In genomic region chr18:43396266-43396665, GRCh38 we compare ENCODE assay signal across 9 cellular contexts.
DNase-seq lines count a peak whose midpoint lies in the region; ATAC-seq and TF ChIP-seq lines count a peak whose summit lies in the region.
"Had no signal": no experiment of that assay in that cellular context is flagged by ENCODE, and none has a peak within 500 bp of the region (broad histone marks: within the 10 kb centered on the region; RNA-seq: fewer than 3 reads in every experiment).

No MANE protein-coding gene starts in this region.

- no peaks in the 10 kb centered on the region; the same call in 2 of the 3 replicates for H3K36me3 Mint-ChIP-seq in GM23338 (ENCODE audit: low read depth)

- DNase-seq in GM23338 (ENCODE audit: low spot score): peak; percentile 52
- peak; percentile 42 for DNase-seq in NCI-H2196 (lab: John Stamatoyannopoulos, UW; ENCODE audit: unreplicated experiment)
- DNase-seq in cerebellar cortex (ENCODE audit: low spot score): peak; percentile 82
- no peak for DNase-seq in osteoblast (ENCODE audit: insufficient read length, low spot score, missing footprints)
- DNase-seq in effector CD4-positive, alpha-beta T cell: no peak
- DNase-seq in NCI-H187 (lab: John Stamatoyannopoulos, UW): no peak
- DNase-seq in coronary artery (ENCODE audit: low spot score): no peak
- DNase-seq: Right ventricle myocardium superior had no signal

- H3K9me2 ChIP-seq in GM23338 (ENCODE audit: insufficient read depth): peaks cover 6% of the 10 kb centered on the region; the same call in 1 of the 2 replicates

- H3K9me3 ChIP-seq in osteoblast (ENCODE audit: low read depth, low read length): no peaks in the 10 kb centered on the region

- H3K4me3 ChIP-seq in GM23338: no peak overlapping the region
- H3K4me3 ChIP-seq in osteoblast (ENCODE audit: insufficient read depth, low read length): no peak overlapping the region
- no peak overlapping the region for H3K4me3 ChIP-seq in coronary artery

- TF ChIP-seq CTCF in GM23338 (conservative IDR thresholded peaks at IDR 0.05; ENCODE audit: low read depth in 2 of 2): peak; percentile 59 to 79
- peak; percentile 46 for TF ChIP-seq CTCF in osteoblast (IDR thresholded peaks at IDR 0.05; ENCODE audit: extremely low read depth, low read depth, low read length)
- TF ChIP-seq CTCF in coronary artery (IDR thresholded peaks at IDR 0.05): no peak

- no peaks in the 10 kb centered on the region for H3K9me3 Mint-ChIP-seq in GM23338

- no peaks in the 10 kb centered on the region for H3K27me3 Mint-ChIP-seq in GM23338 (ENCODE audit: insufficient read depth, low read depth, poor library complexity)

- no peak overlapping the region for H3K27ac Mint-ChIP-seq in GM23338

- H3K27ac ChIP-seq in GM23338 (ENCODE audit: low read depth) (no peak overlapping the region), osteoblast (ENCODE audit: low read depth, low read length) (no peak overlapping the region), coronary artery (no peak overlapping the region)

- H3K4me1 ChIP-seq in GM23338 (ENCODE audit: insufficient read depth) (no peaks in the 10 kb centered on the region), osteoblast (ENCODE audit: insufficient read depth, low read length) (no peaks in the 10 kb centered on the region)

- H3K4me1 Mint-ChIP-seq in GM23338: peaks cover 5% of the 10 kb centered on the region

- ATAC-seq in GM23338: peak; percentile 33; the same call in 1 of the 3 replicates
- no peak for ATAC-seq in HG02840 (IDR thresholded peaks at IDR 0.05; ENCODE audit: low FRiP score, unreplicated experiment)

- H4K20me1 ChIP-seq in GM23338 (replicated peaks; ENCODE audit: insufficient read depth): no peaks in the 10 kb centered on the region
- H4K20me1 ChIP-seq in osteoblast (ENCODE audit: insufficient read depth, low read length): no peaks in the 10 kb centered on the region

- no peak overlapping the region for H3K4me3 Mint-ChIP-seq in GM23338

- H2AFZ ChIP-seq in GM23338: no peak overlapping the region
- H2AFZ ChIP-seq in osteoblast (ENCODE audit: low read length): no peak overlapping the region

- H3K36me3 ChIP-seq in GM23338 (ENCODE audit: insufficient read depth) (no peaks in the 10 kb centered on the region), osteoblast (ENCODE audit: insufficient read depth, low read length) (no peaks in the 10 kb centered on the region)

- H3K4me2 ChIP-seq in GM23338 (no peak overlapping the region), osteoblast (ENCODE audit: insufficient read depth, low read length) (no peak overlapping the region)

- H3K79me2 ChIP-seq in GM23338 (replicated peaks; ENCODE audit: insufficient read depth) (no peaks in the 10 kb centered on the region), osteoblast (ENCODE audit: insufficient read depth, low read length) (no peaks in the 10 kb centered on the region)

- H3K27me3 ChIP-seq in GM23338 (ENCODE audit: insufficient read depth) (no peaks in the 10 kb centered on the region), osteoblast (ENCODE audit: insufficient read depth, low read length) (no peaks in the 10 kb centered on the region)

- no peaks in the 10 kb centered on the region for H3F3A ChIP-seq in GM23338 (replicated peaks; ENCODE audit: low read depth)

TF ChIP-seq in GM23338, 12 proteins besides CTCF, POLR2A, EP300 and RAD21 (continues in another document):
- TF ChIP-seq POLR2AphosphoS5 (IDR thresholded peaks at IDR 0.05; ENCODE audit: low read depth): no peak
- no peak for TF ChIP-seq EZH2phosphoT487 (IDR thresholded peaks at IDR 0.05; ENCODE audit: unreplicated experiment)
- no peak for TF ChIP-seq NANOG (IDR thresholded peaks at IDR 0.05; ENCODE audit: borderline replicate concordance)
- TF ChIP-seq ZNF114 (CRISPR knock-in tag; IDR thresholded peaks at IDR 0.05): no peak
- no peak for TF ChIP-seq ZNF462 (CRISPR knock-in tag; IDR thresholded peaks at IDR 0.05)
- no peak for TF ChIP-seq STAT1 (IDR thresholded peaks at IDR 0.05; ENCODE audit: unreplicated experiment)
- TF ChIP-seq ETS1 (IDR thresholded peaks at IDR 0.05): no peak
- TF ChIP-seq JUNB (IDR thresholded peaks at IDR 0.05; ENCODE audit: unreplicated experiment): no peak
- TF ChIP-seq CREB1 (CRISPR knock-in tag; IDR thresholded peaks at IDR 0.05; ENCODE audit: low read depth): no peak
- no peak for TF ChIP-seq ZNF331 (CRISPR knock-in tag; IDR thresholded peaks at IDR 0.05; ENCODE audit: low read depth)

Comparison
In these comparisons a context has a peak if more than half of its experiments do, and no peak if none do; other contexts are left out.
1. DNase-seq: peak in GM23338 (single experiment), NCI-H2196 (single experiment) and cerebellar cortex (single experiment); none in osteoblast (single experiment), effector CD4-positive, alpha-beta T cell (single experiment), NCI-H187 (0 of 2) and coronary artery (single experiment).